ENCODE assay signal across 15 cellular contexts in genomic region chr12:90938451-90938850, GRCh38. TPM values are rescaled to one million over a fixed set of nuclear protein-coding genes. Genes with fewer than 3 reads are reported as not detected.
A peak's percentile ranks its signal among the peaks of the same experiment; 100 is the strongest.
DNase-seq lines count a peak whose midpoint lies in the region; ATAC-seq, FAIRE-seq and TF ChIP-seq lines count a peak whose summit lies in the region.
"Had no signal": no experiment of that assay in that cellular context is flagged by ENCODE, and none has a peak within 500 bp of the region (broad histone marks: within the 10 kb centered on the region; RNA-seq: fewer than 3 reads in every experiment).

No MANE protein-coding gene starts in this region.

- peak overlapping the region; percentile 66 for H2BK120ac ChIP-seq in trophoblast cell (ENCODE audit: insufficient read depth, low read length, poor library complexity)

- WGBS in SK-N-SH (ENCODE audit: low lambda C conversion rate), result 60% methylated on average over 6 of the region's 6 CpGs
- no CpG with 5 or more reads among the region's 6 CpGs for WGBS in trophoblast cell (ENCODE audit: extremely low coverage, insufficient coverage, insufficient read length)
- WGBS in ovary, 3 donors, result 75 to 83% (median 81%) methylated on average over 6 of the region's 6 CpGs

- H4K91ac ChIP-seq in trophoblast cell (ENCODE audit: low read depth, low read length), result no peak overlapping the region

- no peak for TF ChIP-seq CTCF in SK-N-SH (IDR thresholded peaks at IDR 0.05)
- TF ChIP-seq CTCF in fibroblast of pulmonary artery (IDR thresholded peaks at IDR 0.05; ENCODE audit: low read length, missing control alignments), result no peak
- TF ChIP-seq CTCF in ovary (IDR thresholded peaks at IDR 0.05), result no peak

- no peak overlapping the region for H3K4ac ChIP-seq in trophoblast cell (ENCODE audit: low read depth, low read length)

- H3K27ac ChIP-seq in SK-N-SH (ENCODE audit: low read depth in 2 of 2, low read length in 1 of 2), result no peak overlapping the region
- no peak overlapping the region for H3K27ac ChIP-seq in trophoblast cell (ENCODE audit: low read depth, low read length)
- no peak overlapping the region for H3K27ac ChIP-seq in ovary

- no peaks in the 10 kb centered on the region for H3F3A ChIP-seq in SK-N-SH (replicated peaks; ENCODE audit: insufficient read depth)

- DNase-seq in ELR (ENCODE audit: low read depth), result peak; percentile 79
- DNase-seq in SK-N-SH, result no peak
- peak; percentile 75 for DNase-seq in fibroblast of pulmonary artery (ENCODE audit: low read depth)
- DNase-seq in trophoblast cell, result peak; percentile 60 to 86
- no peak for DNase-seq in GM19239 (ENCODE audit: insufficient read length, low spot score)
- no peak for DNase-seq in HuH-7.5 (ENCODE audit: low spot score)
- no peak for DNase-seq in ovary
- no peak for DNase-seq in activated T-cell treated with anti-CD3 and anti-CD28 coated beads, Interleukin-2, amount 50 U/mL, for 72 hours
- DNase-seq: CD4-positive, alpha-beta T cell; T-helper 1 cell had no signal

- CTCF ChIA-PET in SK-N-SH (lab: Yijun Ruan, JAX), result no interaction called here

- H3K27me3 ChIP-seq in SK-N-SH (ENCODE audit: insufficient read depth) (no peaks in the 10 kb centered on the region), trophoblast cell (ENCODE audit: insufficient read depth, low read length) (no peaks in the 10 kb centered on the region), ovary (no peaks in the 10 kb centered on the region)

- no peak overlapping the region for H3K18ac ChIP-seq in trophoblast cell (ENCODE audit: low read length)

- H4K20me1 ChIP-seq in SK-N-SH (ENCODE audit: insufficient read depth), result no peaks in the 10 kb centered on the region

- H4K12ac ChIP-seq in trophoblast cell (ENCODE audit: low read depth, low read length), result no peak overlapping the region

- H3K4me2 ChIP-seq in SK-N-SH (no peak overlapping the region), trophoblast cell (ENCODE audit: low read length) (no peak overlapping the region)

- H3K4me1 ChIP-seq in SK-N-SH (ENCODE audit: control insufficient read depth in 1 of 2, insufficient read depth in 2 of 2, low read depth in 1 of 2, low read length in 1 of 2), result peaks cover 0 to 15% of the 10 kb centered on the region in 2 experiments; a peak in 3 of 4 replicates
- peaks cover 16 to 17% of the 10 kb centered on the region in 2 experiments for H3K4me1 ChIP-seq in trophoblast cell (ENCODE audit: control insufficient read depth in 1 of 2, insufficient read depth in 2 of 2, low read length in 2 of 2)
- no peaks in the 10 kb centered on the region for H3K4me1 ChIP-seq in ovary (ENCODE audit: insufficient read depth)

- H3K4me1 Mint-ChIP-seq in activated T-cell treated with anti-CD3 and anti-CD28 coated beads, Interleukin-2, amount 50 U/mL, for 72 hours (ENCODE audit: low read depth), result no peaks in the 10 kb centered on the region

- peaks cover 11% of the 10 kb centered on the region for H3K79me1 ChIP-seq in trophoblast cell (ENCODE audit: low read length)

- H2AFZ ChIP-seq in SK-N-SH (ENCODE audit: low read depth) (0 out of 2 replicates have a peak overlapping the region, but pooled peaks have one; percentile 12), trophoblast cell (ENCODE audit: insufficient read depth, low read length, poor library complexity) (no peak overlapping the region)

- H3K9me3 ChIP-seq in SK-N-SH (no peaks in the 10 kb centered on the region), trophoblast cell (ENCODE audit: insufficient read depth, low read depth, low read length) (peaks cover 2% of the 10 kb centered on the region), ovary (no peaks in the 10 kb centered on the region)

- intact Hi-C loops in ovary (cut with DNase I), result no loop called here

- no peak overlapping the region for H2BK5ac ChIP-seq in trophoblast cell (ENCODE audit: low read depth, low read length, poor library complexity)

- FAIRE-seq in GM19239 (lab: Jason Lieb, UNC), result no peak

- TF ChIP-seq EP300 in SK-N-SH (IDR thresholded peaks at IDR 0.05; ENCODE audit: borderline replicate concordance in 1 of 2, low read depth in 1 of 2, low read length in 1 of 2) (no peak), ovary (IDR thresholded peaks at IDR 0.05) (no peak)

- no peak overlapping the region for H3K4me3 Mint-ChIP-seq in activated T-cell treated with anti-CD3 and anti-CD28 coated beads, Interleukin-2, amount 50 U/mL, for 72 hours
- H3K4me3 Mint-ChIP-seq: CD4-positive, alpha-beta T cell; stimulated activated naive CD8-positive, alpha-beta T cell treated with anti-CD3 and anti-CD28 coated beads, Interleukin-15, Interleukin-2, amounts not matched to agents 100 ng/mL and 50 ng/mL, for 24 hours had no signal

- no peak for TF ChIP-seq POLR2A in ovary (IDR thresholded peaks at IDR 0.05)

- H3K4me3 ChIP-seq in SK-N-SH (ENCODE audit: low read depth in 2 of 2, low read length in 1 of 2) (no peak overlapping the region), fibroblast of pulmonary artery (replicated peaks; ENCODE audit: low read depth, low read length) (no peak overlapping the region), trophoblast cell (ENCODE audit: low read depth, low read length) (no peak overlapping the region), ovary (no peak overlapping the region)

- no peak overlapping the region for H3K9ac ChIP-seq in SK-N-SH
- no peak overlapping the region for H3K9ac ChIP-seq in trophoblast cell (ENCODE audit: low read length)

- H3K79me2 ChIP-seq in SK-N-SH (ENCODE audit: insufficient read depth) (no peaks in the 10 kb centered on the region), trophoblast cell (ENCODE audit: control insufficient read depth, insufficient read depth, low read length, poor library complexity) (no peaks in the 10 kb centered on the region)

- H3K36me3 Mint-ChIP-seq in activated T-cell treated with anti-CD3 and anti-CD28 coated beads, Interleukin-2, amount 50 U/mL, for 72 hours (ENCODE audit: insufficient read depth in 2 of 2), result no peaks in the 10 kb centered on the region

- no peak for TF ChIP-seq RAD21 in SK-N-SH (IDR thresholded peaks at IDR 0.05; ENCODE audit: low read length)

- no peak overlapping the region for H2AK5ac ChIP-seq in trophoblast cell (ENCODE audit: low read length)

- POLR2A ChIA-PET in SK-N-SH (lab: Yijun Ruan, JAX), result no interaction called here

- H3K27me3 Mint-ChIP-seq in activated T-cell treated with anti-CD3 and anti-CD28 coated beads, Interleukin-2, amount 50 U/mL, for 72 hours (ENCODE audit: low read depth), result peaks cover 17% of the 10 kb centered on the region

- no peaks in the 10 kb centered on the region for H3K9me2 ChIP-seq in SK-N-SH

- H3K23ac ChIP-seq in trophoblast cell (ENCODE audit: low read length), result no peak overlapping the region

- H3K27ac Mint-ChIP-seq in activated T-cell treated with anti-CD3 and anti-CD28 coated beads, Interleukin-2, amount 50 U/mL, for 72 hours, result no peak overlapping the region
- H3K27ac Mint-ChIP-seq: CD4-positive, alpha-beta T cell; stimulated activated naive CD8-positive, alpha-beta T cell treated with anti-CD3 and anti-CD28 coated beads, Interleukin-15, Interleukin-2, amounts not matched to agents 100 ng/mL and 50 ng/mL, for 24 hours had no signal

- no peak overlapping the region for H2BK12ac ChIP-seq in trophoblast cell (ENCODE audit: low read length)

- H4K8ac ChIP-seq in trophoblast cell (ENCODE audit: low read depth, low read length), result no peak overlapping the region

- no peak for ATAC-seq in activated T-cell treated with anti-CD3 and anti-CD28 coated beads, Interleukin-2, amount 50 U/mL, for 72 hours (replicated peaks in 1 of 2)

- no peaks in the 10 kb centered on the region for H3K36me3 ChIP-seq in SK-N-SH (replicated peaks in 1 of 2; ENCODE audit: control insufficient read depth in 1 of 2, insufficient read depth in 2 of 2, low read length in 1 of 2)
- no peaks in the 10 kb centered on the region for H3K36me3 ChIP-seq in trophoblast cell (ENCODE audit: control insufficient read depth in 1 of 2, insufficient read depth in 2 of 2, low read length in 2 of 2)
- no peaks in the 10 kb centered on the region for H3K36me3 ChIP-seq in ovary

- no peak overlapping the region for H3K14ac ChIP-seq in trophoblast cell (ENCODE audit: low read length)

- H3K9me3 Mint-ChIP-seq in activated T-cell treated with anti-CD3 and anti-CD28 coated beads, Interleukin-2, amount 50 U/mL, for 72 hours, result no peaks in the 10 kb centered on the region
- H3K9me3 Mint-ChIP-seq: CD4-positive, alpha-beta T cell; stimulated activated naive CD8-positive, alpha-beta T cell treated with anti-CD3 and anti-CD28 coated beads, Interleukin-15, Interleukin-2, amounts not matched to agents 100 ng/mL and 50 ng/mL, for 24 hours had no signal

TF ChIP-seq in SK-N-SH, 30 proteins besides CTCF, POLR2A, EP300 and RAD21 (continues in another document):
- no peak for TF ChIP-seq MEF2A (IDR thresholded peaks at IDR 0.05; ENCODE audit: borderline replicate concordance, low read depth)
- no peak for TF ChIP-seq REST (IDR thresholded peaks at IDR 0.05; ENCODE audit: low read depth, low read length)

RNA-seq across cellular contexts. Expression of gene CCER1, which starts 16.5 kb away (rescaled TPM):
- polyA plus RNA-seq in SK-N-SH (2012; rRNA removed) (not detected in 2 replicates), ovary (not detected)
- polyA plus RNA-seq in SK-N-SH (2012; cell fraction: cytosol; rRNA removed), result not detected in 2 replicates
- not detected in 2 replicates for polyA plus RNA-seq in SK-N-SH (2012; cell fraction: nucleus; rRNA removed)
- not detected in 2 replicates for polyA plus RNA-seq in trophoblast cell (2013)
- total RNA-seq in ovary, result not detected
- total RNA-seq in activated T-cell treated with anti-CD3 and anti-CD28 coated beads, Interleukin-2, amount 50 U/mL, for 72 hours, result not detected
- total RNA-seq: cardiac septum; CD4-positive, alpha-beta T cell; MCF 10A; mononuclear cell; posterior vena cava had no signal

Comparison
In these comparisons a context has a peak if more than half of its experiments do, and no peak if none do; other contexts are left out.
1. DNase-seq: peak in ELR (single experiment), fibroblast of pulmonary artery (single experiment) and trophoblast cell (2 of 2); none in SK-N-SH (single experiment), GM19239 (single experiment), HuH-7.5 (single experiment), ovary (0 of 5) and activated T-cell treated with anti-CD3 and anti-CD28 coated beads, Interleukin-2, amount 50 U/mL, for 72 hours (0 of 2).